1 cellular context compared by ENCODE assay signal in genomic region chr1:20697560-20697959, GRCh38.
A peak's percentile ranks its signal among the peaks of the same experiment; 100 is the strongest.
TF ChIP-seq lines count a peak whose summit lies in the region.

No MANE protein-coding gene starts in this region.

TF ChIP-seq in H1, 55 proteins besides CTCF, POLR2A, EP300 and RAD21:
- TF ChIP-seq GTF2F1 (IDR thresholded peaks at IDR 0.05; ENCODE audit: borderline replicate concordance, low read depth, low read length) = no peak
- TF ChIP-seq E2F6 (IDR thresholded peaks at IDR 0.05) = peak; percentile 28; the same call in 1 of the 2 replicates
TF ChIP-seq in H1: peak in this region for 1.
